14 cellular contexts compared by ENCODE assay signal in genomic region chr3:39250116-39250747, GRCh38. TPM values are rescaled to one million over a fixed set of nuclear protein-coding genes. Genes with fewer than 3 reads are reported as not detected.
A peak's percentile ranks its signal among the peaks of the same experiment; 100 is the strongest.
DNase-seq lines count a peak whose midpoint lies in the region; ATAC-seq and TF ChIP-seq lines count a peak whose summit lies in the region.
"Had no signal": no experiment of that assay in that cellular context is flagged by ENCODE, and none has a peak within 500 bp of the region (broad histone marks: within the 10 kb centered on the region; RNA-seq: fewer than 3 reads in every experiment).

No MANE protein-coding gene starts in this region.

- WGBS in esophagus muscularis mucosa: 49% methylated on average over 3 of the region's 4 CpGs

- no peaks in the 10 kb centered on the region for H3K36me3 Mint-ChIP-seq in natural killer cell
- H3K36me3 Mint-ChIP-seq: activated CD4-positive, alpha-beta memory T cell treated with anti-CD3 and anti-CD28 coated beads for 36 hours; activated naive CD8-positive, alpha-beta T cell; CD4-positive, alpha-beta memory T cell had no signal

- H3K27me3 Mint-ChIP-seq in natural killer cell (ENCODE audit: low read depth in 2 of 2): no peaks in the 10 kb centered on the region
- H3K27me3 Mint-ChIP-seq: activated CD4-positive, alpha-beta memory T cell treated with anti-CD3 and anti-CD28 coated beads for 36 hours; activated naive CD8-positive, alpha-beta T cell had no signal

- peak overlapping the region; percentile 66 for H3K4me3 Mint-ChIP-seq in natural killer cell
- H3K4me3 Mint-ChIP-seq: activated CD4-positive, alpha-beta memory T cell treated with anti-CD3 and anti-CD28 coated beads for 36 hours; activated naive CD8-positive, alpha-beta T cell; CD4-positive, alpha-beta memory T cell had no signal

- TF ChIP-seq EP300 in esophagus muscularis mucosa (IDR thresholded peaks at IDR 0.05): no peak

- peak overlapping the region; percentile 83 to 89 for H3K27ac Mint-ChIP-seq in natural killer cell
- H3K27ac Mint-ChIP-seq: activated CD4-positive, alpha-beta memory T cell treated with anti-CD3 and anti-CD28 coated beads for 36 hours; activated naive CD8-positive, alpha-beta T cell had no signal

- no peaks in the 10 kb centered on the region for H3K9me3 Mint-ChIP-seq in natural killer cell

- intact Hi-C loops in esophagus muscularis mucosa (cut with DNase I) (no loop called here), natural killer cell (cut with micrococcal nuclease) (no loop called here), A673 (cut with micrococcal nuclease; ENCODE audit: unreplicated experiment) (no loop called here)

- ATAC-seq in natural killer cell (peak in 1 of 3 donors; percentile 24), esophagus mucosa (no peak)
- ATAC-seq: HCT116 had no signal

- TF ChIP-seq POLR2A in esophagus muscularis mucosa (IDR thresholded peaks at IDR 0.05; ENCODE audit: low read depth): no peak

- no peak for TF ChIP-seq CTCF in AG10803 (conservative IDR thresholded peaks at IDR 0.05; ENCODE audit: low read length)
- TF ChIP-seq CTCF in esophagus muscularis mucosa (IDR thresholded peaks at IDR 0.05): peak in 2 of 3 experiments; percentile 4 to 22
- no peak for TF ChIP-seq CTCF in natural killer cell (IDR thresholded peaks at IDR 0.05)
- no peak for TF ChIP-seq CTCF in A673 (conservative IDR thresholded peaks at IDR 0.05; ENCODE audit: low read depth, low read length)

- H3K9me3 ChIP-seq in esophagus muscularis mucosa (no peaks in the 10 kb centered on the region), A673 (ENCODE audit: low read depth, low read length, poor library complexity, severe bottlenecking) (no peaks in the 10 kb centered on the region)

- no peak overlapping the region for H3K4me3 ChIP-seq in AG10803 (ENCODE audit: low read length)
- H3K4me3 ChIP-seq in esophagus muscularis mucosa: no peak overlapping the region
- H3K4me3 ChIP-seq in A673 (ENCODE audit: low read depth, low read length, poor library complexity, severe bottlenecking): no peak overlapping the region

- H3K36me3 ChIP-seq in esophagus muscularis mucosa: no peaks in the 10 kb centered on the region
- no peaks in the 10 kb centered on the region for H3K36me3 ChIP-seq in A673 (ENCODE audit: insufficient read depth, low read length, poor library complexity, severe bottlenecking)

- H3K27me3 ChIP-seq in esophagus muscularis mucosa: no peaks in the 10 kb centered on the region
- H3K27me3 ChIP-seq in A673 (replicated peaks; ENCODE audit: insufficient read depth, low read depth, low read length, poor library complexity): no peaks in the 10 kb centered on the region

- POLR2A ChIA-PET in A673 (lab: Charles Lee; ENCODE audit: low non-redundant PET): no interaction called here

- no TSS peak for BruUV-seq in A673 (replicated peaks; lab: Mats Ljungman, UMichigan)

- H3K4me1 ChIP-seq in esophagus muscularis mucosa (peaks cover 19 to 35% (median 32%) of the 10 kb centered on the region in 4 donors), A673 (ENCODE audit: insufficient read depth, low read length, poor library complexity, severe bottlenecking) (no peaks in the 10 kb centered on the region)

- H3K27ac ChIP-seq in esophagus muscularis mucosa (replicated peaks in 1 of 4): peak overlapping the region; percentile 55 to 70 (median 66)
- no peak overlapping the region for H3K27ac ChIP-seq in A673 (ENCODE audit: low read depth, low read length, poor library complexity, severe bottlenecking)

- DNase-seq in AG10803 (ENCODE audit: low read depth) (peak; percentile 51), MV-4-11 (lab: John Stamatoyannopoulos, UW) (peak; percentile 98), esophagus muscularis mucosa (ENCODE audit: extremely low spot score) (peak; percentile 89), natural killer cell (no peak), A673 (ENCODE audit: low spot score) (no peak)
- DNase-seq in activated CD8-positive, alpha-beta memory T cell treated with anti-CD3 and anti-CD28 coated beads for 24 hours: no peak
- no peak for DNase-seq in stimulated activated CD4-positive, alpha-beta T cell treated with anti-CD3 and anti-CD28 coated beads, Interleukin-4, amount 100 ng/mL, for 24 hours
- DNase-seq: activated CD4-positive, alpha-beta memory T cell treated with anti-CD3 and anti-CD28 coated beads for 36 hours; CD4-positive, alpha-beta memory T cell; effector memory CD4-positive, alpha-beta T cell; NCI-H510A had no signal

- H3K4me1 Mint-ChIP-seq in natural killer cell: peaks cover 61 to 75% of the 10 kb centered on the region in 2 donors

- CTCF ChIA-PET in A673 (lab: Charles Lee): no interaction called here

RNA-seq across cellular contexts. Expression of gene CX3CR1, which starts 29.6 kb away (rescaled TPM):
- total RNA-seq in esophagus muscularis mucosa (under 1 TPM; 0.23 to 0.78 (median 0.46) TPM), natural killer cell (100 to 1,000 TPM; 203 to 459 (median 405) TPM), esophagus mucosa (0.84 TPM), A673 (2021) (not detected in 2 replicates)

RNA-seq across cellular contexts. Expression of gene XIRP1, which starts 57.8 kb away (rescaled TPM):
- total RNA-seq in esophagus muscularis mucosa: 1 to 10 TPM in 1 of 4 donors, not detected in 3; 1.3 TPM
- under 1 TPM; 0.14 to 0.40 (median 0.24) TPM for total RNA-seq in natural killer cell
- total RNA-seq in esophagus mucosa: not detected
- total RNA-seq in A673 (2021): not detected in 2 replicates
- total RNA-seq: CD4-positive, alpha-beta memory T cell had no signal

Comparison
In these comparisons a context has a peak if more than half of its experiments do, and no peak if none do; other contexts are left out.
1. DNase-seq: peak in AG10803 (single experiment), MV-4-11 (single experiment) and esophagus muscularis mucosa (single experiment); none in natural killer cell (single experiment), A673 (single experiment), activated CD8-positive, alpha-beta memory T cell treated with anti-CD3 and anti-CD28 coated beads for 24 hours (single experiment) and stimulated activated CD4-positive, alpha-beta T cell treated with anti-CD3 and anti-CD28 coated beads, Interleukin-4, amount 100 ng/mL, for 24 hours (single experiment).
2. CTCF ChIP-seq: peak in esophagus muscularis mucosa (2 of 3); none in AG10803 (single experiment), natural killer cell (single experiment) and A673 (single experiment).
3. RNA of gene CX3CR1, which starts 29.6 kb away (total RNA-seq): 203 to 459 TPM in natural killer cell; 0.84 TPM in esophagus mucosa (single experiment), 0.23 to 0.78 TPM in esophagus muscularis mucosa and not detected in A673; every median in the first group is over 100 times any median in the second.